In genomic region chr2:127631997-127632581, GRCh38 we compare ENCODE assay signal across 33 cellular contexts. TPM values are rescaled to one million over a fixed set of nuclear protein-coding genes. Genes with fewer than 3 reads are reported as not detected.
DNase-seq lines count a peak whose midpoint lies in the region; ATAC-seq and TF ChIP-seq lines count a peak whose summit lies in the region.
"Had no signal": no experiment of that assay in that cellular context is flagged by ENCODE, and none has a peak within 500 bp of the region (broad histone marks: within the 10 kb centered on the region; RNA-seq: fewer than 3 reads in every experiment).

No MANE protein-coding gene starts in this region.

- no peaks in the 10 kb centered on the region for H3K4me1 ChIP-seq in HEK293 (ENCODE audit: control insufficient read depth, insufficient read depth, low read length)
- H3K4me1 ChIP-seq in heart left ventricle: peaks cover 24 to 93% (median 61%) of the 10 kb centered on the region in 12 donors
- peaks cover 56% of the 10 kb centered on the region for H3K4me1 ChIP-seq in stomach smooth muscle (ENCODE audit: control insufficient read depth, insufficient read depth, low read length)
- peaks cover under 1 to 1% of the 10 kb centered on the region in 2 donors for H3K4me1 ChIP-seq in uterus
- H3K4me1 ChIP-seq in Karpas-422 (ENCODE audit: low read length): peaks cover 43% of the 10 kb centered on the region

- DNase-seq in heart left ventricle: peak in 4 of 5 donors; percentile 16 to 60 (median 30)
- DNase-seq in naive B cell: no peak
- DNase-seq in uterus: no peak
- DNase-seq in Karpas-422: no peak
- DNase-seq: activated CD4-positive, CD25-positive, alpha-beta regulatory T cell; activated CD8-positive, alpha-beta memory T cell treated with anti-CD3 and anti-CD28 coated beads, Interleukin-2, amount 10 ng/mL, durations not matched to agents 7 days and 5 days; activated gamma-delta T cell; activated naive CD8-positive, alpha-beta T cell treated with anti-CD3 and anti-CD28 coated beads, Interleukin-2, amount 10 ng/mL, durations not matched to agents 7 days and 5 days; activated T-cell treated with anti-CD3 and anti-CD28 coated beads, Interleukin-2, amount 50 U/mL, for 4 hours; aorta; DMS79 treated with DMSO at 0.1 percent for 48 hours; GM23248; midbrain; NCI-H1092; NCI-H1694 treated with DMSO at 0.1 percent for 48 hours; NCI-H446 treated with DMSO at 0.1 percent for 48 hours; NCI-H774; retina; stimulated activated CD4-positive, alpha-beta T cell treated with anti-CD3 and anti-CD28 coated beads, Interleukin-2, amount 100 ng/mL, for 24 hours; stomach; T-helper 1 cell; thyroid gland had no signal

- TF ChIP-seq CTCF in HEK293 (tag by site-specific recombination; IDR thresholded peaks at IDR 0.05) (no peak), heart left ventricle (IDR thresholded peaks at IDR 0.05) (no peak), uterus (IDR thresholded peaks at IDR 0.05) (no peak)

- whole genome bisulfite sequencing in heart left ventricle, 4 donors: 76 to 87% (median 78%) methylated on average over 16 to 17 of the region's 17 CpGs

- H3K4me3 Mint-ChIP-seq in naive B cell: peak overlapping the region in 7 of 8 donors; percentile 30 to 88 (median 77)
- H3K4me3 Mint-ChIP-seq: activated CD8-positive, alpha-beta memory T cell treated with anti-CD3 and anti-CD28 coated beads, Interleukin-2, amount 10 ng/mL, durations not matched to agents 7 days and 5 days; activated naive CD8-positive, alpha-beta T cell treated with anti-CD3 and anti-CD28 coated beads, Interleukin-2, amount 10 ng/mL, durations not matched to agents 7 days and 5 days; activated T-cell treated with anti-CD3 and anti-CD28 coated beads, Interleukin-2, amount 50 U/mL, for 4 hours; natural killer cell treated with Interleukin-12 subunit alpha and Interleukin-12 subunit beta and Interleukin-15 and Interleukin-18, amount 100 ng/mL, for 72 hours had no signal

- H2AFZ ChIP-seq in Karpas-422 (ENCODE audit: low read length): no peak overlapping the region
- H2AFZ ChIP-seq: GM23248 had no signal

- ATAC-seq in heart left ventricle (no peak), naive B cell (ENCODE audit: low read depth in 2 of 2) (no peak), HG03095 (IDR thresholded peaks at IDR 0.05; ENCODE audit: unreplicated experiment) (no peak)
- ATAC-seq: activated CD8-positive, alpha-beta memory T cell treated with anti-CD3 and anti-CD28 coated beads, Interleukin-2, amount 10 ng/mL, durations not matched to agents 7 days and 5 days; natural killer cell treated with Interleukin-12 subunit alpha and Interleukin-12 subunit beta and Interleukin-15 and Interleukin-18, amount 100 ng/mL, for 72 hours had no signal

- intact Hi-C loops in heart left ventricle (cut with DNase I) (loop anchor here in 2 of 10 donors (5.0 kb wide), 2 partner anchors 45 to 50 kb away; partner anchors contain the start of gene LIMS2 (in 1 of the 2)), uterus (cut with DNase I; ENCODE audit: low total_unique reads) (no loop called here)

- H3K27ac ChIP-seq in HEK293 (ENCODE audit: extremely low read depth, low read depth, low read length) (no peak overlapping the region), heart left ventricle (peak overlapping the region; percentile 32 to 92 (median 76)), stomach smooth muscle (ENCODE audit: low read length) (peak overlapping the region; percentile 78), uterus (no peak overlapping the region), Karpas-422 (ENCODE audit: low read length) (no peak overlapping the region)
- H3K27ac ChIP-seq: C4-2B, GM23248, thyroid gland had no signal

- H3K4me3 ChIP-seq in HEK293 (ENCODE audit: low read depth, low read length) (no peak overlapping the region), heart left ventricle (no peak overlapping the region), stomach smooth muscle (ENCODE audit: low read length in 2 of 2) (no peak overlapping the region), uterus (no peak overlapping the region), Karpas-422 (ENCODE audit: low read length) (no peak overlapping the region)
- H3K4me3 ChIP-seq: gastroesophageal sphincter, GM23248, stomach, thyroid gland had no signal

- H3K4me1 Mint-ChIP-seq in naive B cell: peaks cover 70 to 90% (median 72%) of the 10 kb centered on the region in 3 donors

- H4K20me1 ChIP-seq in Karpas-422 (ENCODE audit: insufficient read depth, low read depth, low read length): no peaks in the 10 kb centered on the region

- no peaks in the 10 kb centered on the region for H3K79me2 ChIP-seq in Karpas-422 (ENCODE audit: low read length)

- H3K27me3 Mint-ChIP-seq in naive B cell: no peaks in the 10 kb centered on the region
- H3K27me3 Mint-ChIP-seq: activated CD8-positive, alpha-beta memory T cell treated with anti-CD3 and anti-CD28 coated beads, Interleukin-2, amount 10 ng/mL, durations not matched to agents 7 days and 5 days; activated naive CD8-positive, alpha-beta T cell treated with anti-CD3 and anti-CD28 coated beads, Interleukin-2, amount 10 ng/mL, durations not matched to agents 7 days and 5 days; natural killer cell treated with Interleukin-12 subunit alpha and Interleukin-12 subunit beta and Interleukin-15 and Interleukin-18, amount 100 ng/mL, for 72 hours had no signal

- H3K9me2 ChIP-seq in Karpas-422 (replicated peaks; ENCODE audit: insufficient read depth, low read length): no peaks in the 10 kb centered on the region

- H3K9ac ChIP-seq in stomach smooth muscle (ENCODE audit: low read length in 2 of 2) (no peak overlapping the region), Karpas-422 (ENCODE audit: low read length) (no peak overlapping the region)
- H3K9ac ChIP-seq: GM23248 had no signal

- CTCF ChIA-PET in HEK293 (lab: Yijun Ruan, JAX): interaction anchor here (0.6 to 1.2 kb wide), 3 partner anchors 15 to 229 kb away, joined by 3 to 5 read pairs (median 3); no protein-coding TSS in a partner anchor

- H3K9me3 ChIP-seq in HEK293 (ENCODE audit: control insufficient read depth, insufficient read depth, low read depth, low read length): no peaks in the 10 kb centered on the region
- no peaks in the 10 kb centered on the region for H3K9me3 ChIP-seq in heart left ventricle
- H3K9me3 ChIP-seq in stomach smooth muscle (ENCODE audit: control insufficient read depth in 2 of 2, low read length in 2 of 2): no peaks in the 10 kb centered on the region
- H3K9me3 ChIP-seq in uterus: no peaks in the 10 kb centered on the region
- H3K9me3 ChIP-seq in Karpas-422 (ENCODE audit: low read length): no peaks in the 10 kb centered on the region
- H3K9me3 ChIP-seq: gastroesophageal sphincter, stomach, thyroid gland had no signal

- peak overlapping the region in 4 of 6 donors; percentile 93 to 96 (median 94) for H3K27ac Mint-ChIP-seq in naive B cell
- H3K27ac Mint-ChIP-seq: activated CD8-positive, alpha-beta memory T cell treated with anti-CD3 and anti-CD28 coated beads, Interleukin-2, amount 10 ng/mL, durations not matched to agents 7 days and 5 days; activated naive CD8-positive, alpha-beta T cell treated with anti-CD3 and anti-CD28 coated beads, Interleukin-2, amount 10 ng/mL, durations not matched to agents 7 days and 5 days; natural killer cell treated with Interleukin-12 subunit alpha and Interleukin-12 subunit beta and Interleukin-15 and Interleukin-18, amount 100 ng/mL, for 72 hours had no signal

- H3K4me2 ChIP-seq in Karpas-422 (ENCODE audit: low read depth, low read length, poor library complexity, severe bottlenecking): no peak overlapping the region

- H3K27me3 ChIP-seq in heart left ventricle (no peaks in the 10 kb centered on the region), stomach smooth muscle (ENCODE audit: control insufficient read depth in 1 of 2, insufficient read depth in 2 of 2, low read length in 2 of 2) (no peaks in the 10 kb centered on the region), uterus (no peaks in the 10 kb centered on the region), Karpas-422 (ENCODE audit: low read length) (no peaks in the 10 kb centered on the region)
- H3K27me3 ChIP-seq: thyroid gland had no signal

- H3K36me3 ChIP-seq in HEK293 (ENCODE audit: control insufficient read depth in 2 of 2, insufficient read depth in 1 of 2, low read length in 2 of 2) (no peaks in the 10 kb centered on the region), heart left ventricle (no peaks in the 10 kb centered on the region), stomach smooth muscle (ENCODE audit: control insufficient read depth in 2 of 2, insufficient read depth in 2 of 2, low read length in 2 of 2) (no peaks in the 10 kb centered on the region), uterus (no peaks in the 10 kb centered on the region), Karpas-422 (ENCODE audit: insufficient read depth, low read length) (no peaks in the 10 kb centered on the region)
- H3K36me3 ChIP-seq: gastroesophageal sphincter, stomach, thyroid gland had no signal

- POLR2A ChIA-PET in HEK293 (lab: Yijun Ruan, JAX): no interaction called here

- H3K36me3 Mint-ChIP-seq in naive B cell: no peaks in the 10 kb centered on the region
- H3K36me3 Mint-ChIP-seq: activated CD8-positive, alpha-beta memory T cell treated with anti-CD3 and anti-CD28 coated beads, Interleukin-2, amount 10 ng/mL, durations not matched to agents 7 days and 5 days; activated naive CD8-positive, alpha-beta T cell treated with anti-CD3 and anti-CD28 coated beads, Interleukin-2, amount 10 ng/mL, durations not matched to agents 7 days and 5 days; natural killer cell treated with Interleukin-12 subunit alpha and Interleukin-12 subunit beta and Interleukin-15 and Interleukin-18, amount 100 ng/mL, for 72 hours had no signal

- TF ChIP-seq POLR2A in heart left ventricle (IDR thresholded peaks at IDR 0.05): no peak
- no peak for TF ChIP-seq POLR2A in uterus (IDR thresholded peaks at IDR 0.05)

- no peaks in the 10 kb centered on the region for H3K9me3 Mint-ChIP-seq in naive B cell
- H3K9me3 Mint-ChIP-seq: activated naive CD8-positive, alpha-beta T cell treated with anti-CD3 and anti-CD28 coated beads, Interleukin-2, amount 10 ng/mL, durations not matched to agents 7 days and 5 days; activated T-cell treated with anti-CD3 and anti-CD28 coated beads, Interleukin-2, amount 50 U/mL, for 4 hours; natural killer cell treated with Interleukin-12 subunit alpha and Interleukin-12 subunit beta and Interleukin-15 and Interleukin-18, amount 100 ng/mL, for 72 hours had no signal

TF ChIP-seq in HEK293, 187 proteins besides CTCF, POLR2A, EP300 and RAD21 (continues in another document):
- TF ChIP-seq ZNF174 (tag by site-specific recombination; IDR thresholded peaks at IDR 0.05): no peak

RNA-seq across cellular contexts. Expression of gene GPR17, which starts 13.9 kb away (rescaled TPM):
- total RNA-seq in heart left ventricle (under 1 TPM in 6 of 9 donors, not detected in 3; 0.10 to 0.36 (median 0.24) TPM), uterus (under 1 TPM in 1 of 4 donors, not detected in 3; 0.41 TPM)
- polyA plus RNA-seq in heart left ventricle (1 to 10 TPM in 1 of 2 donors, under 1 TPM in 1; 0.26 to 8.0 TPM), naive B cell (ENCODE audit: low read depth in 6 of 6) (not detected)
- total RNA-seq in Karpas-422 (2014; rRNA removed; shearing (Covaris generic); ENCODE audit: low replicate concordance): not detected in 2 replicates
- total RNA-seq: activated CD8-positive, alpha-beta memory T cell treated with anti-CD3 and anti-CD28 coated beads, Interleukin-2, amount 10 ng/mL, durations not matched to agents 7 days and 5 days; activated naive CD8-positive, alpha-beta T cell treated with anti-CD3 and anti-CD28 coated beads, Interleukin-2, amount 10 ng/mL, durations not matched to agents 7 days and 5 days; activated T-cell treated with anti-CD3 and anti-CD28 coated beads, Interleukin-2, amount 50 U/mL, for 4 hours; bronchial epithelial cell; endothelial cell of umbilical vein; GM23248; natural killer cell treated with Interleukin-12 subunit alpha and Interleukin-12 subunit beta and Interleukin-15 and Interleukin-18, amount 100 ng/mL, for 72 hours; osteocyte; SK-MEL-5; stomach; thyroid gland had no signal
- polyA plus RNA-seq: AG04450 had no signal

RNA-seq across cellular contexts. Expression of gene LIMS2, which starts 43.2 kb away (rescaled TPM):
- total RNA-seq in heart left ventricle (100 to 1,000 TPM in 7 of 9 donors, 10 to 100 TPM in 2; 97.1 to 225 (median 158) TPM), uterus (100 to 1,000 TPM in 1 of 4 donors, 10 to 100 TPM in 3; 15.8 to 298 (median 66.2) TPM)
- polyA plus RNA-seq in heart left ventricle (100 to 1,000 TPM; 115 to 293 TPM), naive B cell (ENCODE audit: low read depth in 6 of 6) (10 to 100 TPM; 11.2 to 60.4 (median 27.7) TPM)
- total RNA-seq in Karpas-422 (2014; rRNA removed; shearing (Covaris generic); ENCODE audit: low replicate concordance): 0.32 and 0.56 TPM in 2 replicates
- total RNA-seq: natural killer cell treated with Interleukin-12 subunit alpha and Interleukin-12 subunit beta and Interleukin-15 and Interleukin-18, amount 100 ng/mL, for 72 hours had no signal

Comparison
In these comparisons a context has a peak if more than half of its experiments do, and no peak if none do; other contexts are left out.
1. H3K27ac ChIP-seq: peak in heart left ventricle (12 of 12) and stomach smooth muscle (single experiment); none in HEK293 (single experiment), uterus (0 of 2) and Karpas-422 (single experiment).
2. DNase-seq: peak in heart left ventricle (4 of 5); none in naive B cell (single experiment), uterus (0 of 2) and Karpas-422 (single experiment).
3. RNA of gene LIMS2, which starts 43.2 kb away (total RNA-seq): 97.1 to 225 TPM in heart left ventricle and 15.8 to 298 TPM in uterus; 0.32 to 0.56 TPM in Karpas-422; every median in the first group is over 10 times any median in the second.